ENCODE assay signal across 7 cellular contexts in genomic region chr2:111376962-111377361, GRCh38.
A peak's percentile ranks its signal among the peaks of the same experiment; 100 is the strongest.
DNase-seq lines count a peak whose midpoint lies in the region; ATAC-seq and TF ChIP-seq lines count a peak whose summit lies in the region.
"Not testable (repeated sequence)": the region's sequence is repeated elsewhere in the genome, so short reads cannot be mapped to it uniquely, and the experiment has no call there.

No MANE protein-coding gene starts in this region.

- WGBS in endodermal cell (ENCODE audit: insufficient coverage in 1 of 2, insufficient read length in 1 of 2), 2 experiments = 91% methylated on average over 4 of the region's 8 CpGs; no CpG with 5 or more reads in 1 of the 2 experiments
- 4 to 17% methylated on average over 5 of the region's 8 CpGs for WGBS in heart right ventricle, 2 donors

- not testable (repeated sequence) for H3K27ac ChIP-seq in endodermal cell (ENCODE audit: low read depth, low read length); heart right ventricle
- H3K27ac ChIP-seq in gastrocnemius medialis = peak overlapping the region in 1 of 4 donors; percentile 60

- ATAC-seq in heart right ventricle (peak; percentile 41 to 85 (median 66)), gastrocnemius medialis (peak; percentile 70 to 90)

- not testable (repeated sequence) for H3K9me3 ChIP-seq in endodermal cell (ENCODE audit: control insufficient read depth, low read length); heart right ventricle; gastrocnemius medialis

- H3K9me3 Mint-ChIP-seq in endodermal cell, neural crest cell: not testable (repeated sequence)

- intact Hi-C loops in heart right ventricle (cut with DNase I); gastrocnemius medialis (cut with DNase I; ENCODE audit: low total_unique reads): not testable (repeated sequence)

- H3K36me3 ChIP-seq in endodermal cell (ENCODE audit: control insufficient read depth, insufficient read depth, low read length); heart right ventricle; gastrocnemius medialis: not testable (repeated sequence)

- H3K27me3 ChIP-seq in endodermal cell (ENCODE audit: control insufficient read depth, insufficient read depth, low read length, poor library complexity, severe bottlenecking); heart right ventricle; gastrocnemius medialis: not testable (repeated sequence)

- not testable (repeated sequence) for TF ChIP-seq POLR2A in gastrocnemius medialis (IDR thresholded peaks at IDR 0.05)

- H3K9ac ChIP-seq in endodermal cell (ENCODE audit: extremely low read depth, low read length, poor library complexity, severe bottlenecking) = not testable (repeated sequence)

- not testable (repeated sequence) for H3K4me3 Mint-ChIP-seq in endodermal cell
- peak overlapping the region; percentile 79 for H3K4me3 Mint-ChIP-seq in neural crest cell

- H3K27me3 Mint-ChIP-seq in endodermal cell (ENCODE audit: insufficient read depth); neural crest cell (ENCODE audit: low read depth): not testable (repeated sequence)

- not testable (repeated sequence) for H3K27ac Mint-ChIP-seq in endodermal cell
- peak overlapping the region; percentile 99 for H3K27ac Mint-ChIP-seq in neural crest cell (ENCODE audit: unreplicated experiment)

- not testable (repeated sequence) for TF ChIP-seq CTCF in astrocyte of the cerebellum (IDR thresholded peaks at IDR 0.05; ENCODE audit: low read depth, low read length, missing control alignments); endodermal cell (conservative IDR thresholded peaks at IDR 0.05); heart right ventricle (IDR thresholded peaks at IDR 0.05); neural crest cell (conservative IDR thresholded peaks at IDR 0.05); gastrocnemius medialis (IDR thresholded peaks at IDR 0.05 in 4 of 5, conservative IDR thresholded peaks at IDR 0.05 in 1 of 5)

- not testable (repeated sequence) for H3K4me3 ChIP-seq in astrocyte of the cerebellum (ENCODE audit: low read depth, low read length); endodermal cell (ENCODE audit: low read length); heart right ventricle; gastrocnemius medialis

- H3K36me3 Mint-ChIP-seq in endodermal cell (ENCODE audit: low read depth); neural crest cell (ENCODE audit: low read depth): not testable (repeated sequence)

- in situ Hi-C loops in KBM-7 (cut with MboI; ENCODE audit: low pct_unique_long_range_greater_than_20kb, low sequenced_read_pairs); astrocyte of the cerebellum (cut with HindIII; ENCODE audit: low sequenced_read_pairs); gastrocnemius medialis (cut with MboI; ENCODE audit: low sequenced_read_pairs in 4 of 4): not testable (repeated sequence)

- peak; percentile 42 for DNase-seq in KBM-7
- peak; percentile 8 for DNase-seq in astrocyte of the cerebellum (ENCODE audit: low read depth)
- peak; percentile 51 for DNase-seq in endodermal cell
- DNase-seq in heart right ventricle = not testable (repeated sequence)
- DNase-seq in lung microvascular endothelial cell (ENCODE audit: low read depth in 2 of 2) = peak; percentile 22 to 58
- peak; percentile 28 for DNase-seq in neural crest cell (ENCODE audit: low read depth, low spot score)
- DNase-seq in gastrocnemius medialis = peak in 1 of 2 donors; percentile 17

- not testable (repeated sequence) for H3K4me1 ChIP-seq in endodermal cell (ENCODE audit: control insufficient read depth, insufficient read depth, low read length); heart right ventricle; gastrocnemius medialis

- H3K4me1 Mint-ChIP-seq in endodermal cell, neural crest cell: not testable (repeated sequence)
